1 cellular context compared by ENCODE assay signal in the genomic region with DNA sequence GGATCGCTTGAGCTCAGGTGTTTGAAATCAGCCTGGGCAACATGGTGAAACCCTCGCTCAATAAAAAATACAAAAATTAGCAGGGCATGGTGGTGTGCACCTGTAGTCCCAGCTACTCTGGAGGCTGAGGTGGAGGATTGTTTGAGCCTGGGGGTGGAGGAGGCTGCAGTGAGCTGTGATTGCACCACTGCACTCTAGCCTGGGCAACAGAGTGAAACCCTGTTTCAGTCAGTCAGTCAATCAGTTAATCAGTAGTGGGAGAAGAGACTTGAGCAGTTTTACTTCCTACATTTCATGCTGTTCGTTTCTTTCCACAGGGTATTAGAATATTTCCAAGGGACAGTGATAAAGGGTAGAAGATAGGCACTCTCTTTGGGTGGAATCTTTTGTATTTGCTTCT.
TF ChIP-seq lines count a peak whose summit lies in the region.

No MANE protein-coding gene starts in this region.

TF ChIP-seq in endothelial cell of umbilical vein, 7 proteins besides CTCF, POLR2A, EP300 and RAD21:
- TF ChIP-seq FOS (IDR thresholded peaks at IDR 0.05; ENCODE audit: borderline replicate concordance, insufficient read depth, low read length) (no peak), JUN (IDR thresholded peaks at IDR 0.05; ENCODE audit: borderline replicate concordance, insufficient read depth, insufficient read length, low read depth) (no peak), EZH2 (IDR thresholded peaks at IDR 0.05; ENCODE audit: borderline replicate concordance, low read depth, low read length, severe bottlenecking) (no peak), GATA2 (IDR thresholded peaks at IDR 0.05; ENCODE audit: insufficient read depth, insufficient read length, low read depth, low read length) (no peak), MYC (IDR thresholded peaks at IDR 0.05; ENCODE audit: low read depth, low read length) (no peak), POLR2AphosphoS5 (IDR thresholded peaks at IDR 0.05; ENCODE audit: insufficient read depth, low read depth, low read length) (no peak)
- TF ChIP-seq, protein P1, sequence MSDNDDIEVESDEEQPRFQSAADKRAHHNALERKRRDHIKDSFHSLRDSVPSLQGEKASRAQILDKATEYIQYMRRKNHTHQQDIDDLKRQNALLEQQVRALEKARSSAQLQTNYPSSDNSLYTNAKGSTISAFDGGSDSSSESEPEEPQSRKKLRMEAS (IDR thresholded peaks at IDR 0.05; ENCODE audit: insufficient read depth, insufficient read length): no peak
